Comparison of ENCODE assay signal across 2 cellular contexts in genomic region chr2:241151934-241152660, GRCh38.
TF ChIP-seq lines count a peak whose summit lies in the region.

No MANE protein-coding gene starts in this region.

TF ChIP-seq in HCT116, 20 proteins besides CTCF, POLR2A, EP300 and RAD21:
- TF ChIP-seq TCF7L2 (IDR thresholded peaks at IDR 0.05; ENCODE audit: borderline replicate concordance, extremely low read depth, insufficient read depth, insufficient read length) (no peak), ZNF274 (IDR thresholded peaks at IDR 0.05; ENCODE audit: low read depth, low read length) (no peak)

TF ChIP-seq in GM12878, 131 proteins besides CTCF, POLR2A, EP300 and RAD21:
- TF ChIP-seq TBL1XR1 (IDR thresholded peaks at IDR 0.05; ENCODE audit: low read depth, low read length) (no peak), IRF3 (IDR thresholded peaks at IDR 0.05) (no peak), STAT3 (IDR thresholded peaks at IDR 0.05; ENCODE audit: low read depth, low read length) (no peak), JUND (IDR thresholded peaks at IDR 0.05; ENCODE audit: low read depth, low read length) (no peak), POLR2AphosphoS2 (IDR thresholded peaks at IDR 0.05; ENCODE audit: low read depth, low read length) (no peak), MYB (IDR thresholded peaks at IDR 0.05; ENCODE audit: borderline replicate concordance, low read depth, low read length) (no peak), CHD2 (IDR thresholded peaks at IDR 0.05; ENCODE audit: borderline replicate concordance, low read depth, low read length) (no peak), ZSCAN29 (IDR thresholded peaks at IDR 0.05) (no peak), MAX (IDR thresholded peaks at IDR 0.05; ENCODE audit: low read depth, low read length) (no peak), PAX8 (IDR thresholded peaks at IDR 0.05) (no peak), ZBTB11 (CRISPR knock-in tag; IDR thresholded peaks at IDR 0.05) (no peak), SP1 (IDR thresholded peaks at IDR 0.05; ENCODE audit: low read depth, low read length) (no peak)
